10 cellular contexts compared by ENCODE assay signal in the genomic region with DNA sequence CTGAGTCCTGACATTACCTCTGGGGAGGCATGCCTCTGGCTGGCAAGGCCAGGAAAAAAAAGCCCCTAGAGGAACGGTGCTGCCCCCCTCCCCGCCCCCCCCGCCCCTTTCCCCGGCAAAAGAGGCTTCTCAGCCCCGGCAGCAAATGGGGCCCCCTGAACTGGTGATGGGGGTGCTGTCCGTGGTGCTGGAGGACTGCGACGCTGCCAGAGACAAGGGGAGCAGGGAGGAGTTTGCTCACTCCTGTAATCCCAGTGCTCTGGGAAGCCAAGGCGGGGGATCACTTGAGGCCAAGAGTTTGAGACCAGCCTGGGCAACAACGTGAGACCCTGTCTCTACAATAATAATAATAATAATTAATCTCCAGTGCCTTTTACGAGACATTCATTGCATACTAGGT. TPM values are rescaled to one million over a fixed set of nuclear protein-coding genes. Genes with fewer than 3 reads are reported as not detected.
DNase-seq lines count a peak whose midpoint lies in the region; ATAC-seq and TF ChIP-seq lines count a peak whose summit lies in the region.
"Had no signal": no experiment of that assay in that cellular context is flagged by ENCODE, and none has a peak within 500 bp of the region (broad histone marks: within the 10 kb centered on the region; RNA-seq: fewer than 3 reads in every experiment).

No MANE protein-coding gene starts in this region.

- H3K9me2 ChIP-seq in MM.1S (replicated peaks; ENCODE audit: insufficient read depth, low read length), result no peaks in the 10 kb centered on the region

- TF ChIP-seq CTCF in MM.1S (IDR thresholded peaks at IDR 0.05; ENCODE audit: low read length) (no peak), osteocyte (IDR thresholded peaks at IDR 0.05) (no peak), spleen (IDR thresholded peaks at IDR 0.05 in 8 of 11, conservative IDR thresholded peaks at IDR 0.05 in 3 of 11) (no peak)

- no peak overlapping the region for H3K9ac ChIP-seq in MM.1S (ENCODE audit: low read length)

- H3K27ac ChIP-seq in MM.1S (ENCODE audit: low read length) (no peak overlapping the region), spleen (no peak overlapping the region)

- H3K36me3 Mint-ChIP-seq in osteocyte (ENCODE audit: unreplicated experiment), result no peaks in the 10 kb centered on the region

- H3K4me1 ChIP-seq in MM.1S (ENCODE audit: low read length), result no peaks in the 10 kb centered on the region
- no peaks in the 10 kb centered on the region for H3K4me1 ChIP-seq in spleen

- no peak for ATAC-seq in HG02970 (IDR thresholded peaks at IDR 0.05; ENCODE audit: low FRiP score, unreplicated experiment)

- DNase-seq in EH (ENCODE audit: low read depth) (peak; percentile 54), MM.1S (peak; percentile 27), left kidney (ENCODE audit: low read depth, low spot score) (peak; percentile 83), osteocyte (ENCODE audit: extremely low spot score, unreplicated experiment) (no peak), kidney glomerular epithelial cell (lab: John Stamatoyannopoulos, UW) (no peak), spleen (no peak)
- peak; percentile 34 to 43 for DNase-seq in activated T-cell treated with anti-CD3 and anti-CD28 coated beads, Interleukin-2, amount 50 U/mL, for 48 hours

- H3K79me2 ChIP-seq in MM.1S (ENCODE audit: low read length), result no peaks in the 10 kb centered on the region

- H3K9me3 ChIP-seq in MM.1S (replicated peaks; ENCODE audit: insufficient read depth, low read length), result no peaks in the 10 kb centered on the region
- no peaks in the 10 kb centered on the region for H3K9me3 ChIP-seq in spleen

- no peaks in the 10 kb centered on the region for H3F3A ChIP-seq in MM.1S (ENCODE audit: insufficient read depth, low read length)

- TF ChIP-seq POLR2A in spleen (IDR thresholded peaks at IDR 0.05), result no peak

- H3K4me1 Mint-ChIP-seq in osteocyte (ENCODE audit: unreplicated experiment), result peaks cover 3% of the 10 kb centered on the region
- H3K4me1 Mint-ChIP-seq: central memory CD8-positive, alpha-beta T cell had no signal

- no peaks in the 10 kb centered on the region for H3K9me3 Mint-ChIP-seq in osteocyte (ENCODE audit: unreplicated experiment)

- intact Hi-C loops in spleen (cut with DNase I; ENCODE audit: low total_unique reads), result no loop called here

- no peak overlapping the region for H3K4me3 ChIP-seq in MM.1S (ENCODE audit: low read length)
- no peak overlapping the region for H3K4me3 ChIP-seq in spleen
- H3K4me3 ChIP-seq: lung had no signal

- WGBS in spleen, 5 donors, result 12 to 15% (median 13%) methylated on average over 7 to 11 of the region's 11 CpGs

- H3K4me2 ChIP-seq in MM.1S (ENCODE audit: low read depth, low read length), result no peak overlapping the region

- H3K36me3 ChIP-seq in MM.1S (replicated peaks; ENCODE audit: insufficient read depth, low read length), result no peaks in the 10 kb centered on the region
- H3K36me3 ChIP-seq in spleen, result no peaks in the 10 kb centered on the region

- no peak overlapping the region for H3K27ac Mint-ChIP-seq in osteocyte (ENCODE audit: unreplicated experiment)

- peaks cover 46% of the 10 kb centered on the region for H3K27me3 ChIP-seq in MM.1S (replicated peaks; ENCODE audit: insufficient read depth, low read length)
- H3K27me3 ChIP-seq in spleen (replicated peaks in 1 of 7), result peaks cover 0 to 89% (median 22%) of the 10 kb centered on the region in 7 donors

- H3K27me3 Mint-ChIP-seq in osteocyte (ENCODE audit: unreplicated experiment), result peaks cover 18% of the 10 kb centered on the region

- H4K20me1 ChIP-seq in MM.1S (ENCODE audit: insufficient read depth, low read length), result no peaks in the 10 kb centered on the region

- no peak overlapping the region for H3K4me3 Mint-ChIP-seq in osteocyte (ENCODE audit: unreplicated experiment)
- H3K4me3 Mint-ChIP-seq: central memory CD8-positive, alpha-beta T cell had no signal

- H2AFZ ChIP-seq in MM.1S (ENCODE audit: low read length), result no peak overlapping the region

RNA-seq across cellular contexts. Expression of a gene that starts 23.7 kb away (rescaled TPM):
- total RNA-seq in osteocyte (0.46 and 0.71 TPM in 2 replicates), spleen (1 to 10 TPM in 2 of 7 donors, under 1 TPM in 4, not detected in 1; 0.23 to 1.2 (median 0.76) TPM)
- 1 to 10 TPM in 1 of 3 donors, under 1 TPM in 2; 0.93 to 1.6 (median 0.96) TPM for polyA plus RNA-seq in spleen

Comparison
In these comparisons a context has a peak if more than half of its experiments do, and no peak if none do; other contexts are left out.
1. DNase-seq: peak in EH (single experiment), MM.1S (single experiment), activated T-cell treated with anti-CD3 and anti-CD28 coated beads, Interleukin-2, amount 50 U/mL, for 48 hours (2 of 2) and left kidney (single experiment); none in osteocyte (single experiment), kidney glomerular epithelial cell (single experiment) and spleen (single experiment).